ENCODE assay signal across 8 cellular contexts in the genomic region with DNA sequence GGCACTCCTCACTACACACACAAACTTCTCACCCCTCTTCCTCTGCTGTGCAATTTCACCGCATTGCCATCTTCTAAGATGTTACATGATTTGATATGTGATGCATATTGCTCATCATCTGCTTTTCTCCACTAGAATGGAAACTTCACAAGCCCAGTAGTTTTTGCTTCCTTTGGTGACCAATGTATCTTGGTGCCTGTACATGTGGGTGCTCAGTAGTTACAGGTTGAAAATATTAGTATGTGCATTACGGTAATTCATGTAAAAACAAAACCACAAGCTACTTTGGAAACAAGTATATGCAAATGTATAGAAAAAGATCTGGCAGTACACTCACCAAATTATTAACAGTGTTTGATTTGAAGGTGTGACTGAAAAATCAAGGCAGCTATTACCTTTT.
DNase-seq lines count a peak whose midpoint lies in the region; ATAC-seq lines count a peak whose summit lies in the region.
"Not testable (repeated sequence)": the region's sequence is repeated elsewhere in the genome, so short reads cannot be mapped to it uniquely, and the experiment has no call there.

No MANE protein-coding gene starts in this region.

- DNase-seq in activated T-cell treated with anti-CD3 and anti-CD28 coated beads, Interleukin-2, amount 50 U/mL, for 4 hours: not testable (repeated sequence)
- peak in 1 of 2 donors; percentile 19 for DNase-seq in stimulated activated naive CD8-positive, alpha-beta T cell treated with anti-CD3 and anti-CD28 coated beads, Interleukin-15, amount 100 ng/mL, for 72 hours

- H3K4me3 Mint-ChIP-seq in activated T-cell treated with anti-CD3 and anti-CD28 coated beads, Interleukin-2, amount 50 U/mL, for 4 hours: not testable (repeated sequence)
- peak overlapping the region in 1 of 2 donors; percentile 24 for H3K4me3 Mint-ChIP-seq in stimulated activated naive CD8-positive, alpha-beta T cell treated with anti-CD3 and anti-CD28 coated beads, Interleukin-15, amount 100 ng/mL, for 72 hours

- not testable (repeated sequence) for H3K27ac Mint-ChIP-seq in stimulated activated naive CD8-positive, alpha-beta T cell treated with anti-CD3 and anti-CD28 coated beads, Interleukin-15, amount 100 ng/mL, for 72 hours

- H3K9me3 Mint-ChIP-seq in activated T-cell treated with anti-CD3 and anti-CD28 coated beads, Interleukin-2, amount 50 U/mL, for 4 hours; stimulated activated naive CD8-positive, alpha-beta T cell treated with anti-CD3 and anti-CD28 coated beads, Interleukin-15, amount 100 ng/mL, for 72 hours: not testable (repeated sequence)

- ATAC-seq in GM18519 (IDR thresholded peaks at IDR 0.05; ENCODE audit: low FRiP score, unreplicated experiment) (peak; percentile 40), GM19043 (IDR thresholded peaks at IDR 0.05; ENCODE audit: low read depth, unreplicated experiment) (peak; percentile 54), GM21528 (IDR thresholded peaks at IDR 0.05; ENCODE audit: low FRiP score, unreplicated experiment) (peak; percentile 73), HG02798 (IDR thresholded peaks at IDR 0.05; ENCODE audit: poor library complexity, unreplicated experiment) (peak; percentile 56), HG03064 (IDR thresholded peaks at IDR 0.05; ENCODE audit: low read depth, unreplicated experiment) (peak; percentile 45), HG03457 (IDR thresholded peaks at IDR 0.05; ENCODE audit: unreplicated experiment) (peak; percentile 67)
- peak; percentile 46 to 58 for ATAC-seq in activated T-cell treated with anti-CD3 and anti-CD28 coated beads, Interleukin-2, amount 50 U/mL, for 4 hours
- peak; percentile 90 for ATAC-seq in stimulated activated naive CD8-positive, alpha-beta T cell treated with anti-CD3 and anti-CD28 coated beads, Interleukin-15, amount 100 ng/mL, for 72 hours

- H3K4me1 Mint-ChIP-seq in activated T-cell treated with anti-CD3 and anti-CD28 coated beads, Interleukin-2, amount 50 U/mL, for 4 hours (ENCODE audit: low read depth): not testable (repeated sequence)
- H3K4me1 Mint-ChIP-seq in stimulated activated naive CD8-positive, alpha-beta T cell treated with anti-CD3 and anti-CD28 coated beads, Interleukin-15, amount 100 ng/mL, for 72 hours: peaks cover 23% of the 10 kb centered on the region

- not testable (repeated sequence) for H3K36me3 Mint-ChIP-seq in activated T-cell treated with anti-CD3 and anti-CD28 coated beads, Interleukin-2, amount 50 U/mL, for 4 hours (ENCODE audit: insufficient read depth)

- H3K27me3 Mint-ChIP-seq in activated T-cell treated with anti-CD3 and anti-CD28 coated beads, Interleukin-2, amount 50 U/mL, for 4 hours (ENCODE audit: low read depth); stimulated activated naive CD8-positive, alpha-beta T cell treated with anti-CD3 and anti-CD28 coated beads, Interleukin-15, amount 100 ng/mL, for 72 hours: not testable (repeated sequence)

Comparison
In these comparisons a context has a peak if more than half of its experiments do, and no peak if none do; other contexts are left out.
1. ATAC-seq: peak in every context shown above with its lines; median percentile 90 in stimulated activated naive CD8-positive, alpha-beta T cell treated with anti-CD3 and anti-CD28 coated beads, Interleukin-15, amount 100 ng/mL, for 72 hours; 73 in GM21528; 67 in HG03457; 56 in HG02798; 54 in GM19043; 52 in activated T-cell treated with anti-CD3 and anti-CD28 coated beads, Interleukin-2, amount 50 U/mL, for 4 hours; 45 in HG03064; 40 in GM18519.